ENCODE assay signal across 1 cellular context in the genomic region with DNA sequence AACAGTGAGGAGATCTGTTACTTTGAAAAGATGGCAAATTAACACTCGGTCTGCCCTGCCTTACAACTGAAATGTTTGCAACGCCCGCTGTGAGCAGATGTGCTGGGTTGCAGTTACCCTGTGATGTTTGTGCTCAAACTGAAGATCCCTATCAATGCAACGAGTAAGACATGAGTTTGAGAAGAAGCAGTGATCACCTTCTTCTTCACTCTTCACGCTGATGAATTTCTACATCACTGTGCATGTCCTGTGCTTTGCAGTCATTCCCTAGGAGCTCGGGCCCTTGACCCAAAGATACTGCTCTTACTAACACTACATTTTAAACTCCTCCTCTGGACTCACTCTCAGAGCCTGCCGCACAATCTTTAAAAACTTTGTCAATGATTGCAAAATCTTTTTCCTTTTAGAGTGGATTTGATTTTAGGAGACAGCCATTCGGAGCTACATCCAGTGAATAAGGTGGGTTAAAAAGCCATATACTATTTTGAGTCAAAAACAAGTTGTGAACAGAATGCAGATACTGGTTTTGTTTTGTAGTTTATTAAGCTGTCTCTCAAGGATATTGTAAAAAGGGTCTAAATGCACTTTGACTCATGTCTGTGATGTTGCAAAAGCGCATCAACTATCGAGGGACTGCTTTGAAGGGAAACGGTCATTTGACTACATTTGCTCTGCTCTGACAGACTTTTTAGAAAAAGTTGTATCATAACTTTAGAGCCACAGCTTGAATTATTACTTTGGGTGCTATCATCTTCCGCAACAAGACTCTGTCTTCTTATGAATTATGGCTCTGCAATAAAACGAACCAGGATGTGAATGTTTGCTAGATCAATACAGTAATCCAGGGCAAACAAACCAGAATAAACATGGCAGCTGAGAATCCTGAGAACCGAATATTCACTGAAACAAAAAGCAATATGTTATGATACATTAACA.
TF ChIP-seq lines count a peak whose summit lies in the region.

No MANE protein-coding gene starts in this region.

TF ChIP-seq in SK-N-SH, 30 proteins besides CTCF, POLR2A, EP300 and RAD21 (continued from another document):
- TF ChIP-seq, protein P1, sequence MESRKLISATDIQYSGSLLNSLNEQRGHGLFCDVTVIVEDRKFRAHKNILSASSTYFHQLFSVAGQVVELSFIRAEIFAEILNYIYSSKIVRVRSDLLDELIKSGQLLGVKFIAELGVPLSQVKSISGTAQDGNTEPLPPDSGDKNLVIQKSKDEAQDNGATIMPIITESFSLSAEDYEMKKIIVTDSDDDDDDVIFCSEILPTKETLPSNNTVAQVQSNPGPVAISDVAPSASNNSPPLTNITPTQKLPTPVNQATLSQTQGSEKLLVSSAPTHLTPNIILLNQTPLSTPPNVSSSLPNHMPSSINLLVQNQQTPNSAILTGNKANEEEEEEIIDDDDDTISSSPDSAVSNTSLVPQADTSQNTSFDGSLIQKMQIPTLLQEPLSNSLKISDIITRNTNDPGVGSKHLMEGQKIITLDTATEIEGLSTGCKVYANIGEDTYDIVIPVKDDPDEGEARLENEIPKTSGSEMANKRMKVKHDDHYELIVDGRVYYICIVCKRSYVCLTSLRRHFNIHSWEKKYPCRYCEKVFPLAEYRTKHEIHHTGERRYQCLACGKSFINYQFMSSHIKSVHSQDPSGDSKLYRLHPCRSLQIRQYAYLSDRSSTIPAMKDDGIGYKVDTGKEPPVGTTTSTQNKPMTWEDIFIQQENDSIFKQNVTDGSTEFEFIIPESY (IDR thresholded peaks at IDR 0.05; ENCODE audit: borderline replicate concordance, low read depth), result no peak
- TF ChIP-seq NFIC (IDR thresholded peaks at IDR 0.05; ENCODE audit: borderline replicate concordance), result no peak
